Comparison of ENCODE assay signal across 8 cellular contexts in the genomic region with DNA sequence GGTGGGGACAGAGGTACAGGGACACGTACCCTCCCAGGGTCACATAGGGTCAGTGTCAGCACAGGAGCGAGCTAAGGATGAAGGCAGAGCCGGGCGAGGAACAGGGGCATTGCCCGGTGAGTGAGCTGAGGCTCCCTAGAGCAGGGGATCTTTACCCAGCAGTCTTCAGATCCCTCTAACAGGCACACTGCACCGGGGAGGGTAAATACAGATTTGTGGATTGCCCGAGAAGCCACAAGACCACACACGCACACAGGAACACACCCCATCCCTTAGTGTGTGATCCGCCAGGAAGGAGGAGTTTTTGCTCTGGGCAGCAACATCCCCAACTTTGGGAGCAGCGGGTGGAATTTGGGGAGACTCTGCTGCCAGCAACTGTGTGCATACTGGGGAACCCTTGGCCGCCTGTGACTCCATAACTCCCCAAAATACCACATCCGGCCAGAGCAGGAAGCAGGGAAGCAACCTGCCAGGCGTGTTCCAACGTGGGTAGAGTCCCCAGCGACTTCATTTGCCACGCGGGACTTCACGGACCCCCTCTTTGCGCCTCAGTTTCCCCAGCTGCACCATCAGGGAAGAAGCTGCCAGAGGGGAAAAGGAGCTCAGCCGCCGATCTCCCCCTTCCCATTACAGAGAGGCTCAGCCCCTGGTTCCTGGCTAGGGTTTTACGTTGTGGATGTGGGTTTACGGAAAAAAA. TPM values are rescaled to one million over a fixed set of nuclear protein-coding genes. Genes with fewer than 3 reads are reported as not detected.
DNase-seq lines count a peak whose midpoint lies in the region; ATAC-seq and TF ChIP-seq lines count a peak whose summit lies in the region.

No MANE protein-coding gene starts in this region.

- ATAC-seq in activated CD8-positive, alpha-beta memory T cell treated with anti-CD3 and anti-CD28 coated beads, Interleukin-2, amount 10 ng/mL, durations not matched to agents 7 days and 5 days = peak; percentile 26
- ATAC-seq in HG03139 (IDR thresholded peaks at IDR 0.05; ENCODE audit: unreplicated experiment) (no peak), GM21786 (IDR thresholded peaks at IDR 0.05; ENCODE audit: unreplicated experiment) (no peak)

- DNase-seq in GM04503 (ENCODE audit: low read depth) (peak; percentile 11), fibroblast of the aortic adventitia (ENCODE audit: low read depth) (peak; percentile 55), NCI-H2081 treated with DMSO at 0.1 percent for 48 hours (lab: John Stamatoyannopoulos, UW) (no peak)
- peak; percentile 76 for DNase-seq in activated CD8-positive, alpha-beta memory T cell treated with anti-CD3 and anti-CD28 coated beads, Interleukin-2, amount 10 ng/mL, durations not matched to agents 7 days and 5 days

- H2AFZ ChIP-seq in KMS-11 (ENCODE audit: low read depth) (peak overlapping the region; percentile 100), parathyroid adenoma (peak overlapping the region; percentile 63)

- H3K9me3 ChIP-seq in parathyroid adenoma (ENCODE audit: control insufficient read depth, low read length) = no peaks in the 10 kb centered on the region

- H3K27me3 ChIP-seq in KMS-11 (ENCODE audit: insufficient read depth, low read depth) (peaks cover 49% of the 10 kb centered on the region), parathyroid adenoma (ENCODE audit: control insufficient read depth, insufficient read depth, low read length) (no peaks in the 10 kb centered on the region)

- TF ChIP-seq CTCF in KMS-11 (conservative IDR thresholded peaks at IDR 0.05; ENCODE audit: low read depth, low read length) = no peak
- TF ChIP-seq CTCF in fibroblast of the aortic adventitia (IDR thresholded peaks at IDR 0.05; ENCODE audit: insufficient read depth, low read length) = no peak
- no peak for TF ChIP-seq CTCF in parathyroid adenoma (IDR thresholded peaks at IDR 0.05)

- peak overlapping the region; percentile 73; the same call in 1 of the 2 replicates for H3K27ac ChIP-seq in KMS-11
- H3K27ac ChIP-seq in parathyroid adenoma = peak overlapping the region; percentile 92

- peaks cover 12% of the 10 kb centered on the region for H3K4me1 Mint-ChIP-seq in activated CD8-positive, alpha-beta memory T cell treated with anti-CD3 and anti-CD28 coated beads, Interleukin-2, amount 10 ng/mL, durations not matched to agents 7 days and 5 days

- peaks cover 20% of the 10 kb centered on the region for H3K4me1 ChIP-seq in KMS-11 (ENCODE audit: low read depth, poor library complexity, severe bottlenecking)
- H3K4me1 ChIP-seq in parathyroid adenoma = peaks cover 17% of the 10 kb centered on the region

- peak overlapping the region; percentile 94 for H3K27ac Mint-ChIP-seq in activated CD8-positive, alpha-beta memory T cell treated with anti-CD3 and anti-CD28 coated beads, Interleukin-2, amount 10 ng/mL, durations not matched to agents 7 days and 5 days

- no peaks in the 10 kb centered on the region for H3K36me3 Mint-ChIP-seq in activated CD8-positive, alpha-beta memory T cell treated with anti-CD3 and anti-CD28 coated beads, Interleukin-2, amount 10 ng/mL, durations not matched to agents 7 days and 5 days

- H3K9me3 Mint-ChIP-seq in activated CD8-positive, alpha-beta memory T cell treated with anti-CD3 and anti-CD28 coated beads, Interleukin-2, amount 10 ng/mL, durations not matched to agents 7 days and 5 days (ENCODE audit: low read depth) = no peaks in the 10 kb centered on the region

- H3K36me3 ChIP-seq in KMS-11 (ENCODE audit: insufficient read depth) (no peaks in the 10 kb centered on the region), parathyroid adenoma (ENCODE audit: control insufficient read depth, insufficient read depth, low read length) (no peaks in the 10 kb centered on the region)

- H3K4me3 Mint-ChIP-seq in activated CD8-positive, alpha-beta memory T cell treated with anti-CD3 and anti-CD28 coated beads, Interleukin-2, amount 10 ng/mL, durations not matched to agents 7 days and 5 days = peak overlapping the region; percentile 73

- H3K79me2 ChIP-seq in KMS-11 (ENCODE audit: insufficient read depth, low read depth) = no peaks in the 10 kb centered on the region
- H3K79me2 ChIP-seq in parathyroid adenoma = no peaks in the 10 kb centered on the region

- H3K4me3 ChIP-seq in KMS-11 (IDR thresholded peaks at IDR 0.05; ENCODE audit: insufficient read depth, low read depth, low read length) = no peak overlapping the region
- H3K4me3 ChIP-seq in fibroblast of the aortic adventitia (ENCODE audit: low read depth, low read length) = peak overlapping the region; percentile 62
- H3K4me3 ChIP-seq in parathyroid adenoma (ENCODE audit: low read depth, low read length) = peak overlapping the region; percentile 59

- no peaks in the 10 kb centered on the region for H4K20me1 ChIP-seq in KMS-11 (ENCODE audit: insufficient read depth)

- H3K27me3 Mint-ChIP-seq in activated CD8-positive, alpha-beta memory T cell treated with anti-CD3 and anti-CD28 coated beads, Interleukin-2, amount 10 ng/mL, durations not matched to agents 7 days and 5 days = peaks cover 33% of the 10 kb centered on the region

- H3K9ac ChIP-seq in KMS-11 (peak overlapping the region; percentile 56; the same call in 1 of the 2 replicates), parathyroid adenoma (no peak overlapping the region)

- H3K4me2 ChIP-seq in KMS-11 (peak overlapping the region; percentile 95), parathyroid adenoma (ENCODE audit: low read length) (peak overlapping the region; percentile 87)

- CTCF ChIA-PET in activated CD8-positive, alpha-beta memory T cell treated with anti-CD3 and anti-CD28 coated beads, Interleukin-2, amount 10 ng/mL, durations not matched to agents 7 days and 5 days (lab: Charles Lee) = interaction anchor here (0.7 to 4.5 kb wide), 14 partner anchors 10 to 727 kb away, joined by 3 to 28 read pairs (median 4); a partner anchor contains a TSS

RNA-seq across cellular contexts. Expression of a gene that starts 5.9 kb away (rescaled TPM):
- 1 to 10 TPM in 1 of 2 experiments, under 1 TPM in 1; 0.47 to 1.0 TPM for total RNA-seq in activated CD8-positive, alpha-beta memory T cell treated with anti-CD3 and anti-CD28 coated beads, Interleukin-2, amount 10 ng/mL, durations not matched to agents 7 days and 5 days
- 5.2 and 12.8 TPM in 2 replicates for total RNA-seq in fibroblast of the aortic adventitia (ENCODE audit: low replicate concordance)

RNA-seq across cellular contexts. Expression of a gene that starts 27.3 kb away (rescaled TPM):
- total RNA-seq in activated CD8-positive, alpha-beta memory T cell treated with anti-CD3 and anti-CD28 coated beads, Interleukin-2, amount 10 ng/mL, durations not matched to agents 7 days and 5 days = 100 to 1,000 TPM; 508 to 583 TPM
- total RNA-seq in fibroblast of the aortic adventitia (ENCODE audit: low replicate concordance) = 42.2 and 232 TPM in 2 replicates

RNA-seq across cellular contexts. Expression of a gene that starts 57.6 kb away (rescaled TPM):
- 1 to 10 TPM; 1.9 to 3.2 TPM for total RNA-seq in activated CD8-positive, alpha-beta memory T cell treated with anti-CD3 and anti-CD28 coated beads, Interleukin-2, amount 10 ng/mL, durations not matched to agents 7 days and 5 days
- 0.18 TPM in 1 of 2 replicates, not detected in the other for total RNA-seq in fibroblast of the aortic adventitia (ENCODE audit: low replicate concordance)

RNA-seq across cellular contexts. Expression of a gene that starts 59.2 kb away (rescaled TPM):
- 1 to 10 TPM in 1 of 2 experiments, under 1 TPM in 1; 0.50 to 1.2 TPM for total RNA-seq in activated CD8-positive, alpha-beta memory T cell treated with anti-CD3 and anti-CD28 coated beads, Interleukin-2, amount 10 ng/mL, durations not matched to agents 7 days and 5 days
- 35.1 and 65.4 TPM in 2 replicates for total RNA-seq in fibroblast of the aortic adventitia (ENCODE audit: low replicate concordance)
